In genomic region chr3:16909802-16910201, GRCh38 we compare ENCODE assay signal across 15 cellular contexts.
"Had no signal": no experiment of that assay in that cellular context is flagged by ENCODE, and none has a peak within 500 bp of the region (broad histone marks: within the 10 kb centered on the region; RNA-seq: fewer than 3 reads in every experiment).

No MANE protein-coding gene starts in this region.

- H3K27ac ChIP-seq: colonic mucosa, foreskin keratinocyte, left lung, parathyroid adenoma, tibial nerve had no signal

- H3K27me3 ChIP-seq: colonic mucosa, foreskin keratinocyte, heart left ventricle, left lung, tibial nerve had no signal

- DNase-seq: activated CD4-positive, alpha-beta T cell treated with anti-CD3 and anti-CD28 coated beads, Interleukin-2, amount 50 U/mL, for 1 hour; activated CD4-positive, CD25-positive, alpha-beta regulatory T cell; activated naive CD4-positive, alpha-beta T cell treated with anti-CD3 and anti-CD28 coated beads, Interleukin-2, amount 50 U/mL, for 16 hours; activated T-cell treated with anti-CD3 and anti-CD28 coated beads for 4 hours; colonic mucosa; foreskin keratinocyte; heart left ventricle; left lung; mesenchymal stem cell; retina; stimulated activated CD4-positive, alpha-beta T cell treated with anti-CD3 and anti-CD28 coated beads, Interleukin-4, amount 100 ng/mL, for 4 hours had no signal

- H3K4me3 ChIP-seq: colonic mucosa, heart left ventricle, left lung, tibial nerve had no signal

- H3K4me1 ChIP-seq: colonic mucosa, foreskin keratinocyte, parathyroid adenoma had no signal

- ATAC-seq: foreskin keratinocyte, left lung had no signal

- H3K27ac Mint-ChIP-seq: activated T-helper 2 cell treated with anti-CD3 and anti-CD28 coated beads, Interferon-gamma antibody, Interleukin-2, Interleukin-4, amounts not matched to agents 10 μg/mL and 5 μg/mL and 100 μg/mL, durations not matched to agents 14 hours and 24 hours and 36 hours had no signal

- FAIRE-seq: endothelial cell of umbilical vein had no signal

- H3K36me3 ChIP-seq: colonic mucosa, heart left ventricle, left lung, tibial nerve had no signal

- H3K9me3 Mint-ChIP-seq: activated T-helper 2 cell treated with anti-CD3 and anti-CD28 coated beads, Interferon-gamma antibody, Interleukin-2, Interleukin-4, amounts not matched to agents 10 μg/mL and 5 μg/mL and 100 μg/mL, durations not matched to agents 14 hours and 24 hours and 36 hours had no signal

- H3K9me3 ChIP-seq: colonic mucosa, heart left ventricle, left lung, tibial nerve had no signal
